Comparison of ENCODE assay signal across 9 cellular contexts in genomic region chr4:111126340-111126739, GRCh38.
"Had no signal": no experiment of that assay in that cellular context is flagged by ENCODE, and none has a peak within 500 bp of the region (broad histone marks: within the 10 kb centered on the region; RNA-seq: fewer than 3 reads in every experiment).

No MANE protein-coding gene starts in this region.

- H3K4me1 ChIP-seq: HAP-1 had no signal

- ATAC-seq: HCT116 had no signal

- H3K27ac Mint-ChIP-seq: HFFc6 had no signal

- H3K9me3 Mint-ChIP-seq: HFFc6 had no signal

- H3K4me3 ChIP-seq: GM23248, HAP-1 had no signal

- H3K36me3 ChIP-seq: HAP-1 had no signal

- H3K9ac ChIP-seq: GM23248 had no signal

- H3K4me3 Mint-ChIP-seq: HFFc6 had no signal

- H3K9me3 ChIP-seq: HAP-1 had no signal

- DNase-seq: GM23248, GOT3, H7, HFFc6, IMR-90, KBM-7 had no signal

- H2AFZ ChIP-seq: GM23248 had no signal

- H3K27ac ChIP-seq: GM23248, HL-60 had no signal
